ENCODE assay signal across 37 cellular contexts in the genomic region with DNA sequence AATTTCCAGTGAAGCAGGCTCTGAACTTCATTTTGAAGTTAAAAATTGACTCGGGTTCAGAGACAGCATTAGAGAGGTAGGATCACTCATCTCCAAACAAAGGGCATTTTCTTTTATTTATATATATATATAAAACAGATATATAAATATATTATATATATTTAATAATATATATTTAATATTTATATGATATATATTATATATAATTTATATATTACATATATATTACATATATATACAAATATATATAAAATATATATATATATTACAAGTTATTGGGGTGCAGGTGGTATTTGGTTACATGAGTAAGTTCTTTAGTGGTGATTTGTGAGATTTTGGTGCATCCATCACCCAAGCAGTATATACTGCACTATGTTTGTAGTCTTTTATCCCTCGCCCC.
"Had no signal": no experiment of that assay in that cellular context is flagged by ENCODE, and none has a peak within 500 bp of the region (broad histone marks: within the 10 kb centered on the region; RNA-seq: fewer than 3 reads in every experiment).

No MANE protein-coding gene starts in this region.

- H3K36me3 Mint-ChIP-seq: activated naive CD8-positive, alpha-beta T cell treated with anti-CD3 and anti-CD28 coated beads for 36 hours; brain had no signal

- H3K4me3 ChIP-seq: ascending aorta, cardiac muscle cell had no signal

- FAIRE-seq: TTC549 had no signal

- H3K4me1 Mint-ChIP-seq: activated T-helper 17 cell treated with anti-CD3 and anti-CD28 coated beads, Interleukin-2, amount 50 U/mL, for 72 hours; central memory CD8-positive, alpha-beta T cell had no signal

- H3K27me3 Mint-ChIP-seq: activated CD4-positive, alpha-beta T cell treated with anti-CD3 and anti-CD28 coated beads for 36 hours; activated T-helper 17 cell treated with anti-CD3 and anti-CD28 coated beads, Interleukin-2, amount 50 U/mL, for 72 hours; central memory CD8-positive, alpha-beta T cell had no signal

- DNase-seq: activated CD4-positive, alpha-beta T cell treated with anti-CD3 and anti-CD28 coated beads for 1 hour; activated CD4-positive, alpha-beta T cell treated with anti-CD3 and anti-CD28 coated beads for 36 hours; activated CD4-positive, alpha-beta T cell treated with anti-CD3 and anti-CD28 coated beads for 48 hours; activated CD4-positive, alpha-beta T cell treated with anti-CD3 and anti-CD28 coated beads, Interleukin-2, amount 10 ng/mL, durations not matched to agents 7 days and 5 days; activated CD4-positive, alpha-beta T cell treated with anti-CD3 and anti-CD28 coated beads, Interleukin-2, amount 50 U/mL, for 48 hours; activated CD4-positive, CD25-positive, alpha-beta regulatory T cell; activated CD8-positive, alpha-beta memory T cell treated with anti-CD3 and anti-CD28 coated beads, Interleukin-2, amount 50 U/mL, for 4 hours; activated CD8-positive, alpha-beta T cell treated with anti-CD3 and anti-CD28 coated beads for 36 hours; activated effector memory CD4-positive, alpha-beta T cell treated with anti-CD3 and anti-CD28 coated beads, Interleukin-2, amount 50 U/mL, for 16 hours; activated gamma-delta T cell treated with Interleukin-2 at 50 U/mL for 16 hours; activated naive CD4-positive, alpha-beta T cell; activated naive CD4-positive, alpha-beta T cell treated with anti-CD3 and anti-CD28 coated beads for 36 hours; activated naive CD4-positive, alpha-beta T cell treated with anti-CD3 and anti-CD28 coated beads, Interleukin-2, amount 50 U/mL, for 16 hours; activated naive CD8-positive, alpha-beta T cell treated with anti-CD3 and anti-CD28 coated beads for 36 hours; activated T-cell treated with anti-CD3 and anti-CD28 coated beads for 4 hours; activated T-cell treated with anti-CD3 and anti-CD28 coated beads, Interleukin-2, amount 50 U/mL, for 1 hour; activated T-cell treated with anti-CD3 and anti-CD28 coated beads, Interleukin-2, amount 50 U/mL, for 4 hours; activated T-cell treated with anti-CD3 and anti-CD28 coated beads, Interleukin-2, amount 50 U/mL, for 72 hours; amygdala; anterior cingulate cortex; caudate nucleus; cerebellar nuclear complex; T-helper 1 cell; T-helper 2 cell; T-helper 9 cell had no signal

- H3K36me3 ChIP-seq: ascending aorta, cardiac muscle cell had no signal

- H3K4me3 Mint-ChIP-seq: activated CD4-positive, alpha-beta T cell treated with anti-CD3 and anti-CD28 coated beads for 36 hours; activated CD4-positive, alpha-beta T cell treated with anti-CD3 and anti-CD28 coated beads, Interleukin-2, amount 10 ng/mL, durations not matched to agents 7 days and 5 days; activated CD8-positive, alpha-beta T cell treated with anti-CD3 and anti-CD28 coated beads for 36 hours; activated naive CD4-positive, alpha-beta T cell treated with anti-CD3 and anti-CD28 coated beads for 36 hours; activated naive CD8-positive, alpha-beta T cell treated with anti-CD3 and anti-CD28 coated beads for 36 hours; activated T-cell treated with anti-CD3 and anti-CD28 coated beads, Interleukin-2, amount 50 U/mL, for 4 hours; activated T-cell treated with anti-CD3 and anti-CD28 coated beads, Interleukin-2, amount 50 U/mL, for 72 hours; activated T-helper 1 cell treated with anti-CD3 and anti-CD28 coated beads, Interleukin-12 subunit alpha, Interleukin-12 subunit beta, Interleukin-2, Interleukin-4 antibody, amounts not matched to agents 30 ng/mL and 10 ng/mL and 1 ng/mL, durations not matched to agents 14 hours and 24 hours and 36 hours; activated T-helper 17 cell treated with anti-CD3 and anti-CD28 coated beads, Interleukin-2, amount 50 U/mL, for 72 hours; brain; central memory CD8-positive, alpha-beta T cell; T-helper 1 cell treated with Interleukin-12 subunit alpha and Interleukin-12 subunit beta and Interleukin-4 antibody, amounts not matched to agents 30 μg/mL and 1 μg/mL, for 36 hours; T-helper 2 cell treated with Interferon-gamma antibody and Interleukin-4, amounts not matched to agents 5 μg/mL and 100 μg/mL, for 36 hours had no signal

- H3K27ac ChIP-seq: ascending aorta, cardiac muscle cell, VCaP had no signal

- H3K27me3 ChIP-seq: ascending aorta, cardiac muscle cell had no signal

- H3K27ac Mint-ChIP-seq: activated CD4-positive, alpha-beta T cell treated with anti-CD3 and anti-CD28 coated beads for 36 hours; activated CD4-positive, alpha-beta T cell treated with anti-CD3 and anti-CD28 coated beads, Interleukin-2, amount 10 ng/mL, durations not matched to agents 7 days and 5 days; activated CD8-positive, alpha-beta T cell treated with anti-CD3 and anti-CD28 coated beads for 36 hours; activated naive CD4-positive, alpha-beta T cell treated with anti-CD3 and anti-CD28 coated beads for 36 hours; activated naive CD4-positive, alpha-beta T cell treated with anti-CD3 and anti-CD28 coated beads, Interleukin-2, amount 50 U/mL, for 72 hours; activated naive CD8-positive, alpha-beta T cell treated with anti-CD3 and anti-CD28 coated beads for 36 hours; activated T-cell treated with anti-CD3 and anti-CD28 coated beads, Interleukin-2, amount 50 U/mL, for 72 hours; activated T-helper 1 cell treated with anti-CD3 and anti-CD28 coated beads, Interleukin-12 subunit alpha, Interleukin-12 subunit beta, Interleukin-2, Interleukin-4 antibody, amounts not matched to agents 30 ng/mL and 10 ng/mL and 1 ng/mL, durations not matched to agents 14 hours and 24 hours and 36 hours; activated T-helper 17 cell treated with anti-CD3 and anti-CD28 coated beads, Interleukin-2, amount 50 U/mL, for 72 hours; T-helper 1 cell treated with Interleukin-12 subunit alpha and Interleukin-12 subunit beta and Interleukin-4 antibody, amounts not matched to agents 30 μg/mL and 1 μg/mL, for 36 hours; T-helper 2 cell treated with Interferon-gamma antibody and Interleukin-4, amounts not matched to agents 5 μg/mL and 100 μg/mL, for 36 hours had no signal

- ATAC-seq: activated CD4-positive, alpha-beta T cell treated with anti-CD3 and anti-CD28 coated beads for 36 hours; activated CD4-positive, CD25-positive, alpha-beta regulatory T cell treated with anti-CD3 and anti-CD28 coated beads, Interleukin-2, amount 50 U/mL, for 24 hours; activated CD8-positive, alpha-beta T cell treated with anti-CD3 and anti-CD28 coated beads for 36 hours; activated naive CD4-positive, alpha-beta T cell treated with anti-CD3 and anti-CD28 coated beads, Interleukin-2, amount 50 U/mL, for 72 hours; activated T-cell treated with anti-CD3 and anti-CD28 coated beads, Interleukin-2, amount 50 U/mL, for 4 hours; activated T-cell treated with anti-CD3 and anti-CD28 coated beads, Interleukin-2, amount 50 U/mL, for 72 hours; activated T-helper 17 cell treated with anti-CD3 and anti-CD28 coated beads, Interleukin-2, amount 50 U/mL, for 72 hours had no signal

- H3K9me3 ChIP-seq: ascending aorta had no signal
